ENCODE assay signal across 8 cellular contexts in the genomic region with DNA sequence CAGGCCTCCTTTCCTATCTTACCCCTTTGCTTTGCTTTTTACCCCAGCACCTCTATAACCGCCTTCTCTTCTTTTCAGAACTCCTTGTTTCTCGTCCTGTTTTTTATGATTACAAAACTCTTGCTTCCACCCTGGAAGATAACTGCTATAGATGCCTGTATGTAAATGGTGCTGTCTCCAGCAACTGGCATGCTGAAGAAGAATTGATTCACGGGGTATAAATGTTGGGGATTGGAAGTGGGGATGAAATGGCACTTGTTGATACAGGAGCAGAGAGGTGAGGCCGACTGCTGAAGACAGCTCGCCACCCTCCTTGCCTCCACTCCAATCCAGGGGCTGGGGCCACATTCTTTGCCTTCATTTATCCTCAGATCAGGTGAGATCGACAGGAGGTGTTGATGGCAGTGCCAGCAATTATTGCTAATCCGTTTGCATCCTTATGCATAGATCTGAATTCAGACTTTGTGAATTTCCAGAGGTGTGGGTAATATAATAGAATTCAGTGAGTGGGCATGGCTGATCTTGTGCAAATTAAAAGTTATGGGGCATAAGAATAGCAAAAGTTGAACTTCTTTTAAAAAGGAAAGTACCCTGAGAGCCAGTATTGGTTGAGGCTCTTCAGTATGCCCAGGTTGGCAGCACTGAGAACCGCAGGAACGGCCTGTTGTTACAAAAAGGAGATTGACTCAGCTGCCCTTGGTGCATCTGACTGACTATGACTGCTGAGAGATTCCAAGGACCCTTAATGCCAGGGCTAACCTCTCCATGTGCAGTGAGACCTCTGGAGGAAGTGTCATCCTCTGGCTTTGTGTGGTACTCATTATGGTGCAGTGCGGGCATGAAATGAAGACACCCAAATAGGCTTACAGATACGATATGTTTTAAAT. TPM values are rescaled to one million over a fixed set of nuclear protein-coding genes. Genes with fewer than 3 reads are reported as not detected.
DNase-seq lines count a peak whose midpoint lies in the region; TF ChIP-seq lines count a peak whose summit lies in the region.

No MANE protein-coding gene starts in this region.

- H3K4me1 ChIP-seq in BLaER1, result peaks cover 68% of the 10 kb centered on the region
- H3K4me1 ChIP-seq in fibroblast of lung (ENCODE audit: control insufficient read depth, extremely low read depth, insufficient read depth, low read length), result no peaks in the 10 kb centered on the region
- peaks cover 6% of the 10 kb centered on the region for H3K4me1 ChIP-seq in ovary (ENCODE audit: insufficient read depth)

- H3K36me3 ChIP-seq in BLaER1 (peaks cover 14% of the 10 kb centered on the region), fibroblast of lung (ENCODE audit: control insufficient read depth, insufficient read depth, low read length) (peaks cover 14% of the 10 kb centered on the region), ovary (no peaks in the 10 kb centered on the region)

- H3K27me3 Mint-ChIP-seq in activated CD4-positive, alpha-beta memory T cell treated with anti-CD3 and anti-CD28 coated beads, Interleukin-2, amount 10 ng/mL, durations not matched to agents 7 days and 5 days, result peaks cover under 1% of the 10 kb centered on the region

- WGBS in ovary, 3 donors, result 21 to 25% (median 25%) methylated on average over 11 of the region's 11 CpGs

- peak overlapping the region; percentile 94 for H3K4me2 ChIP-seq in BLaER1
- peak overlapping the region; percentile 86 for H3K4me2 ChIP-seq in fibroblast of lung (ENCODE audit: extremely low read depth, insufficient read depth, low read length)

- H3K9me3 ChIP-seq in BLaER1 (no peaks in the 10 kb centered on the region), fibroblast of lung (ENCODE audit: control insufficient read depth, insufficient read depth, low read depth, low read length) (no peaks in the 10 kb centered on the region), ovary (no peaks in the 10 kb centered on the region)

- intact Hi-C loops in ovary (cut with DNase I), result no loop called here

- H3K27ac Mint-ChIP-seq in activated CD4-positive, alpha-beta memory T cell treated with anti-CD3 and anti-CD28 coated beads, Interleukin-2, amount 10 ng/mL, durations not matched to agents 7 days and 5 days, result peak overlapping the region; percentile 99

- no peak for TF ChIP-seq EP300 in ovary (IDR thresholded peaks at IDR 0.05)

- peak overlapping the region; percentile 99 for H3K27ac ChIP-seq in BLaER1
- H3K27ac ChIP-seq in HL-60 (replicated peaks), result peak overlapping the region; percentile 100
- H3K27ac ChIP-seq in fibroblast of lung (ENCODE audit: insufficient read depth, low read length), result peak overlapping the region; percentile 100
- peak overlapping the region; percentile 35 to 97 for H3K27ac ChIP-seq in ovary

- H3K36me3 Mint-ChIP-seq in activated CD4-positive, alpha-beta memory T cell treated with anti-CD3 and anti-CD28 coated beads, Interleukin-2, amount 10 ng/mL, durations not matched to agents 7 days and 5 days (ENCODE audit: low read depth), result peaks cover 83% of the 10 kb centered on the region

- H2AFZ ChIP-seq in fibroblast of lung (ENCODE audit: low read length), result no peak overlapping the region

- H3K9me3 Mint-ChIP-seq in activated CD4-positive, alpha-beta memory T cell treated with anti-CD3 and anti-CD28 coated beads, Interleukin-2, amount 10 ng/mL, durations not matched to agents 7 days and 5 days, result no peaks in the 10 kb centered on the region

- peaks cover 100% of the 10 kb centered on the region for H3K79me2 ChIP-seq in fibroblast of lung (ENCODE audit: control insufficient read depth, insufficient read depth, low read length)

- TF ChIP-seq CTCF in HL-60 (IDR thresholded peaks at IDR 0.05; ENCODE audit: insufficient read depth, low read length) (no peak), fibroblast of lung (conservative IDR thresholded peaks at IDR 0.05 in 1 of 2, IDR thresholded peaks at IDR 0.05 in 1 of 2; ENCODE audit: low read depth in 1 of 2, low read length in 2 of 2) (no peak), ovary (IDR thresholded peaks at IDR 0.05) (no peak)

- peak overlapping the region; percentile 90 for H3K4me3 ChIP-seq in BLaER1
- no peak overlapping the region for H3K4me3 ChIP-seq in HL-60 (replicated peaks; ENCODE audit: insufficient read depth, low read length)
- peak overlapping the region; percentile 78 to 90 (median 86) for H3K4me3 ChIP-seq in fibroblast of lung (replicated peaks in 1 of 4; ENCODE audit: control extremely low read depth in 1 of 4, insufficient read depth in 1 of 4, low read depth in 3 of 4, low read length in 4 of 4)
- H3K4me3 ChIP-seq in ovary, result peak overlapping the region; percentile 86

- peak; percentile 12 for TF ChIP-seq POLR2A in ovary (IDR thresholded peaks at IDR 0.05)

- CTCF ChIA-PET in activated CD4-positive, alpha-beta memory T cell treated with anti-CD3 and anti-CD28 coated beads, Interleukin-2, amount 10 ng/mL, durations not matched to agents 7 days and 5 days (lab: Charles Lee), result interaction anchor here (17.1 kb wide), 1 partner anchor 75 kb away, joined by 447 read pairs; the partner anchor contains the start of gene MALAT1

- H3K4me1 Mint-ChIP-seq in activated CD4-positive, alpha-beta memory T cell treated with anti-CD3 and anti-CD28 coated beads, Interleukin-2, amount 10 ng/mL, durations not matched to agents 7 days and 5 days, result peaks cover 70% of the 10 kb centered on the region

- no peaks in the 10 kb centered on the region for H3K27me3 ChIP-seq in BLaER1
- no peaks in the 10 kb centered on the region for H3K27me3 ChIP-seq in HL-60 (ENCODE audit: insufficient read depth, poor library complexity, severe bottlenecking)
- no peaks in the 10 kb centered on the region for H3K27me3 ChIP-seq in fibroblast of lung (ENCODE audit: control insufficient read depth, insufficient read depth, low read length)
- H3K27me3 ChIP-seq in ovary, result no peaks in the 10 kb centered on the region

- peak overlapping the region; percentile 99 for H3K9ac ChIP-seq in BLaER1
- peak overlapping the region; percentile 100 for H3K9ac ChIP-seq in fibroblast of lung (ENCODE audit: insufficient read depth, low read length)

- H4K20me1 ChIP-seq in BLaER1 (peaks cover 100% of the 10 kb centered on the region), fibroblast of lung (ENCODE audit: control insufficient read depth, extremely low read depth, insufficient read depth, low read length) (peaks cover 26% of the 10 kb centered on the region)

- POLR2A ChIA-PET in activated CD4-positive, alpha-beta memory T cell treated with anti-CD3 and anti-CD28 coated beads, Interleukin-2, amount 10 ng/mL, durations not matched to agents 7 days and 5 days (lab: Charles Lee), result interaction anchor here (1.0 to 20.7 kb wide), 7 partner anchors 9 to 101 kb away, joined by 6 to 6840 read pairs (median 373); partner anchors contain the start of genes FRMD8, MALAT1, NEAT1 and SLC25A45

- DNase-seq in HL-60 (ENCODE audit: low read depth in 1 of 2, low spot score in 1 of 2), result peak; percentile 48 to 52
- DNase-seq in activated CD4-positive, alpha-beta memory T cell treated with anti-CD3 and anti-CD28 coated beads, Interleukin-2, amount 10 ng/mL, durations not matched to agents 7 days and 5 days, result peak; percentile 59
- DNase-seq in fibroblast of lung (ENCODE audit: low read depth in 2 of 2), result peak; percentile 61 to 78
- DNase-seq in ovary, result peak in 4 of 5 donors; percentile 40 to 54 (median 46)
- no peak for DNase-seq in ecto neural progenitor cell (ENCODE audit: low spot score)
- DNase-seq in activated gamma-delta T cell (lab: John Stamatoyannopoulos, UW), result no peak
- no peak for DNase-seq in NCI-H2081 (lab: John Stamatoyannopoulos, UW)

- peak overlapping the region; percentile 97 for H3K4me3 Mint-ChIP-seq in activated CD4-positive, alpha-beta memory T cell treated with anti-CD3 and anti-CD28 coated beads, Interleukin-2, amount 10 ng/mL, durations not matched to agents 7 days and 5 days

RNA-seq across cellular contexts. Expression of gene NEAT1, which starts 5.3 kb away (rescaled TPM):
- total RNA-seq in activated CD4-positive, alpha-beta memory T cell treated with anti-CD3 and anti-CD28 coated beads, Interleukin-2, amount 10 ng/mL, durations not matched to agents 7 days and 5 days, result 1,000 to 10,000 TPM; 1,222 to 1,245 TPM
- total RNA-seq in fibroblast of lung, result 177 and 299 TPM in 2 replicates
- 40.6 and 40.9 TPM in 2 replicates for polyA plus RNA-seq in fibroblast of lung
- 140 and 151 TPM in 2 replicates for polyA plus RNA-seq in fibroblast of lung (2012)
- 61.4 and 179 TPM in 2 replicates for polyA minus RNA-seq in fibroblast of lung (ENCODE audit: low replicate concordance)
- total RNA-seq in ovary, result 100 to 1,000 TPM; 175 to 850 (median 372) TPM
- polyA plus RNA-seq in ovary, result 100 to 1,000 TPM; 216 to 268 TPM

RNA-seq across cellular contexts. Expression of gene FRMD8, which starts 41.5 kb away (rescaled TPM):
- total RNA-seq in activated CD4-positive, alpha-beta memory T cell treated with anti-CD3 and anti-CD28 coated beads, Interleukin-2, amount 10 ng/mL, durations not matched to agents 7 days and 5 days, result 10 to 100 TPM; 53.9 to 61.3 TPM
- 14.9 and 17.5 TPM in 2 replicates for total RNA-seq in fibroblast of lung
- 13.7 and 15.3 TPM in 2 replicates for polyA plus RNA-seq in fibroblast of lung
- polyA plus RNA-seq in fibroblast of lung (2012), result 15.2 and 15.4 TPM in 2 replicates
- polyA minus RNA-seq in fibroblast of lung (ENCODE audit: low replicate concordance), result 26.4 and 28.1 TPM in 2 replicates
- total RNA-seq in ovary, result 10 to 100 TPM; 21.2 to 41.7 (median 25.5) TPM
- 10 to 100 TPM in 1 of 2 donors, 1 to 10 TPM in 1; 4.3 to 15.8 TPM for polyA plus RNA-seq in ovary

RNA-seq across cellular contexts. Expression of gene SLC25A45, which starts 45.5 kb away (rescaled TPM):
- total RNA-seq in activated CD4-positive, alpha-beta memory T cell treated with anti-CD3 and anti-CD28 coated beads, Interleukin-2, amount 10 ng/mL, durations not matched to agents 7 days and 5 days, result 10 to 100 TPM; 19.4 to 19.8 TPM
- total RNA-seq in fibroblast of lung, result 1.0 and 1.5 TPM in 2 replicates
- polyA plus RNA-seq in fibroblast of lung, result 0.50 and 0.52 TPM in 2 replicates
- polyA plus RNA-seq in fibroblast of lung (2012), result 0.98 and 1.0 TPM in 2 replicates
- polyA minus RNA-seq in fibroblast of lung (ENCODE audit: low replicate concordance), result 0.85 and 1.8 TPM in 2 replicates
- total RNA-seq in ovary, result 1 to 10 TPM; 3.2 to 8.7 (median 4.6) TPM
- polyA plus RNA-seq in ovary, result 1 to 10 TPM; 2.7 to 3.4 TPM

Comparison
In these comparisons a context has a peak if more than half of its experiments do, and no peak if none do; other contexts are left out.
1. DNase-seq: peak in HL-60 (2 of 2), activated CD4-positive, alpha-beta memory T cell treated with anti-CD3 and anti-CD28 coated beads, Interleukin-2, amount 10 ng/mL, durations not matched to agents 7 days and 5 days (single experiment), fibroblast of lung (2 of 2) and ovary (4 of 5); none in ecto neural progenitor cell (single experiment), activated gamma-delta T cell (single experiment) and NCI-H2081 (0 of 2).
2. Peak in every context shown above with its lines, with median percentiles within 50 percentile points of each other: H3K27ac ChIP-seq.